Comparison of ENCODE assay signal across 8 cellular contexts in genomic region chr14:52706724-52707706, GRCh38. TPM values are rescaled to one million over a fixed set of nuclear protein-coding genes. Genes with fewer than 3 reads are reported as not detected.
A peak's percentile ranks its signal among the peaks of the same experiment; 100 is the strongest.
DNase-seq lines count a peak whose midpoint lies in the region; ATAC-seq and TF ChIP-seq lines count a peak whose summit lies in the region.

TSS of gene PSMC6 (plus strand) at chr14:52707200. CDS start at chr14:52707220, 20 bp downstream.

- DNase-seq in AG04450 (ENCODE audit: low read depth, low spot score) (peak; percentile 42), NCI-H2196 treated with DMSO at 0.1 percent for 48 hours (lab: John Stamatoyannopoulos, UW; ENCODE audit: unreplicated experiment) (peak; percentile 91), T47D (ENCODE audit: low read depth in 1 of 2, low spot score in 1 of 2) (peak; percentile 72 to 95), iPS-NIHi11 (ENCODE audit: low spot score) (peak; percentile 96), smooth muscle cell (lab: John Stamatoyannopoulos, UW; ENCODE audit: unreplicated experiment) (peak; percentile 76)

- peaks cover 35% of the 10 kb centered on the region for H4K20me1 ChIP-seq in smooth muscle cell (ENCODE audit: low read depth)

- H3K4me3 ChIP-seq in AG04450 (ENCODE audit: low read depth, low read length) (peak within 1 kb of the TSS; percentile 90), smooth muscle cell (peak within 1 kb of the TSS; percentile 97)

- peaks cover 13% of the 10 kb centered on the region for H3K36me3 ChIP-seq in smooth muscle cell (ENCODE audit: low read depth)

- H3K27ac ChIP-seq in AG04450 (ENCODE audit: low read depth, low read length) (peak within 1 kb of the TSS; percentile 73), VCaP (peak within 1 kb of the TSS; percentile 87), smooth muscle cell (ENCODE audit: low read depth) (peak within 1 kb of the TSS; percentile 91)

- POLR2A ChIA-PET in AG04450 (lab: Yijun Ruan, JAX): interaction anchor here (0.6 to 0.7 kb wide), 2 partner anchors 23 to 1635 kb away, joined by 3 to 6 read pairs; partner anchors contain the start of gene STYX

- peak within 1 kb of the TSS; percentile 97 for H3K4me2 ChIP-seq in smooth muscle cell

- H3F3A ChIP-seq in smooth muscle cell (ENCODE audit: low read depth): no peaks in the 10 kb centered on the region

- H3K79me2 ChIP-seq in smooth muscle cell (ENCODE audit: low read depth): peaks cover 47% of the 10 kb centered on the region

- peak within 1 kb of the TSS; percentile 96 for H3K9ac ChIP-seq in smooth muscle cell (ENCODE audit: low read depth)

- TF ChIP-seq CTCF in AG04450 (IDR thresholded peaks at IDR 0.05; ENCODE audit: low read depth, low read length) (no peak), VCaP (conservative IDR thresholded peaks at IDR 0.05) (no peak), smooth muscle cell (IDR thresholded peaks at IDR 0.05; ENCODE audit: borderline replicate concordance, insufficient read depth, poor library complexity, severe bottlenecking) (no peak)

- WGBS in smooth muscle cell (ENCODE audit: low lambda C conversion rate): 3% methylated on average over 43 of the region's 43 CpGs

- H3K27me3 ChIP-seq in AG04450 (ENCODE audit: control insufficient read depth, insufficient read depth, low read length) (no peaks in the 10 kb centered on the region), smooth muscle cell (ENCODE audit: low read depth) (no peaks in the 10 kb centered on the region)

- ATAC-seq in GM18907 (IDR thresholded peaks at IDR 0.05; ENCODE audit: unreplicated experiment) (peak; percentile 95), HG03139 (IDR thresholded peaks at IDR 0.05; ENCODE audit: unreplicated experiment) (peak; percentile 98)

- in situ Hi-C loops in T47D (cut with HindIII; ENCODE audit: low pct_unique_long_range_greater_than_20kb, low sequenced_read_pairs): no loop called here

- H2AFZ ChIP-seq in smooth muscle cell (ENCODE audit: low read depth): peak within 1 kb of the TSS; percentile 90

- CTCF ChIA-PET in AG04450 (lab: Charles Lee): no interaction called here

- peaks cover 13% of the 10 kb centered on the region for H3K4me1 ChIP-seq in smooth muscle cell (ENCODE audit: low read depth)

- H3K9me3 ChIP-seq in AG04450 (ENCODE audit: control insufficient read depth, insufficient read depth, low read length): no peaks in the 10 kb centered on the region; the same call in 1 of the 2 replicates
- H3K9me3 ChIP-seq in smooth muscle cell (replicated peaks; ENCODE audit: low read depth): no peaks in the 10 kb centered on the region

RNA-seq across cellular contexts. Expression of gene PSMC6, which starts in this region (rescaled TPM):
- polyA plus RNA-seq in AG04450 (2011; rRNA removed) (91.9 and 140 TPM in 2 replicates), smooth muscle cell (90.9 and 91.9 TPM in 2 replicates)
- polyA minus RNA-seq in AG04450 (2011; rRNA and poly(A)+ RNA removed): 33.2 and 65.4 TPM in 2 replicates
- 138 and 169 TPM in 2 replicates for total RNA-seq in smooth muscle cell

Comparison
In these comparisons a context has a peak if more than half of its experiments do, and no peak if none do; other contexts are left out.
1. Peak in every context shown above with its lines: DNase-seq, ATAC-seq, H3K4me3 ChIP-seq and H3K27ac ChIP-seq.
2. DNase-seq: peak in every context shown above with its lines; median percentile 96 in iPS-NIHi11; 91 in NCI-H2196 treated with DMSO at 0.1 percent for 48 hours; 84 in T47D; 76 in smooth muscle cell; 42 in AG04450.